In the genomic region with DNA sequence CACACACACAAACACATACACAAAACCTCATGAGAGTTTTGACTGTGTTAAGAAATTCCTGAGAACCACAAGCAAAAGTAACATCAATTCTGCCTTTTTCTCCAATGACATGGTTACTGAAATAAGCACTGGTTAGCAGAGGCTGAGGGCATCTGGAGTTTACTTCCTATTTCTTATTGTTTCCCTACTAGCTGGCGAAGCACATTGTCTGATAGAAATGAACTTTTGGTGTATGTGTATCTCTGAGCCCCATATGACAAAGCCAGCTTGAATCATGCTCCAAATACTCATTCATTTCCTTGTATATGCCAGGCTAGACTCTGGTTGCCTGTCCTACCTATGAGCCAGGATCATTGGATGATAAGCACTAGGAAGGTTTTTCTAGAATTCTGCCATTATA, we compare ENCODE assay signal across 17 cellular contexts.
"Had no signal": no experiment of that assay in that cellular context is flagged by ENCODE, and none has a peak within 500 bp of the region (broad histone marks: within the 10 kb centered on the region; RNA-seq: fewer than 3 reads in every experiment).

No MANE protein-coding gene starts in this region.

- DNase-seq: activated CD4-positive, alpha-beta memory T cell treated with anti-CD3 and anti-CD28 coated beads, Interleukin-2, amount 10 ng/mL, durations not matched to agents 7 days and 5 days; activated CD4-positive, CD25-positive, alpha-beta regulatory T cell treated with anti-CD3 and anti-CD28 coated beads, Interleukin-2, amount 50 U/mL, for 72 hours; activated gamma-delta T cell; activated T-cell treated with anti-CD3 and anti-CD28 coated beads, Interleukin-2, amount 50 U/mL, for 48 hours; anterior cingulate cortex; caudate nucleus; effector CD8-positive, alpha-beta T cell; heart right ventricle; islet precursor cell; left lung; ovary; stimulated activated CD4-positive, alpha-beta T cell treated with anti-CD3 and anti-CD28 coated beads, Interleukin-4, amount 100 ng/mL, for 1 hour; stimulated activated CD8-positive, alpha-beta memory T cell treated with anti-CD3 and anti-CD28 coated beads, Interleukin-4, amount 100 ng/mL, for 48 hours; testis; upper lobe of right lung had no signal

- H3K36me3 ChIP-seq: heart right ventricle, left lung, ovary, upper lobe of right lung had no signal

- ATAC-seq: heart right ventricle, left lung, upper lobe of right lung had no signal

- FAIRE-seq: frontal cortex had no signal

- H3K4me1 ChIP-seq: left lung, upper lobe of right lung had no signal

- H3K27me3 ChIP-seq: heart right ventricle, left lung, ovary, testis, upper lobe of right lung had no signal

- H3K27ac ChIP-seq: coronary artery, heart right ventricle, left lung, ovary, testis, upper lobe of right lung had no signal

- H3K4me3 ChIP-seq: coronary artery, heart right ventricle, left lung, ovary, testis, upper lobe of right lung had no signal

- H3K9me3 ChIP-seq: heart right ventricle, left lung, ovary, testis, upper lobe of right lung had no signal
